26 cellular contexts compared by ENCODE assay signal in the genomic region with DNA sequence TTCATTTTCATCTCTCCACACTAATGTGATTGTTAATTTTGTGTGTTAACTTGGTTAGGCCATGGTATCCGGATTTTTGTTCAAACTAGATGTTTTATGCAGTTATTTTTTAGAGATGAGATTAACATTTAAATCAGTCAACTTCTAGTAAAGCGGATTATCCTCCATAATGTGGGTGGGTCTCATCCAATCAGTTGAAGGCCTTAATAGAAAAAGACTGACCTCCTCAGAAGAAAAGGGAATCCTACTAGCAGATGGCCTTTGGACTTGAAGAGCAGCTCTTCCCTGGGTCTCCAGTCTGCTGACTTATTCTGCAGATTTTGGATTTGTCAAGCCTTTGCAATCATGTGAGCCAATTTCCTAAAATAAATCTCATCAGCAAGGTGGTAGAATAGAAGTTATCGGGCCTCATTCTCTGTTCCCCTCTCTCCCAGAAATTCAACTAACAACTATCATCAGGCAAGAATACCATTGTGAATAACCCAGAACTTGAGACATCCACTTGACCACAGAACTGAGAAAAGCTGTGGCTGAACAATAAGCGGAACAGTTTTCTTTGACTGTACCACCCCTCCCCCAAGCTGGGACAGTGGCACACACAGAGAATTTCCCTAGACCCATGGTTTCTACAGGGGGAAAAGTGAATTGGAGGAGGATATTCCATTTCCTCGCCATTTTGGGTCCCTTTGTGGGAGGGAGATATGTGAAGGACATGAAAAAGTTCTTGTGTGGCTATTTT.
DNase-seq lines count a peak whose midpoint lies in the region; ATAC-seq, FAIRE-seq and TF ChIP-seq lines count a peak whose summit lies in the region.
"Had no signal": no experiment of that assay in that cellular context is flagged by ENCODE, and none has a peak within 500 bp of the region (broad histone marks: within the 10 kb centered on the region; RNA-seq: fewer than 3 reads in every experiment).

No MANE protein-coding gene starts in this region.

- intact Hi-C loops in CD4-positive, alpha-beta memory T cell (cut with micrococcal nuclease) = no loop called here
- intact Hi-C loops in HepG2 (cut with micrococcal nuclease; ENCODE audit: unreplicated experiment) = no loop called here
- intact Hi-C loops in head of caudate nucleus (cut with DNase I) = no loop called here

- peaks cover 0 to 3% (median 0%) of the 10 kb centered on the region in 8 donors for H3K9me3 Mint-ChIP-seq in CD4-positive, alpha-beta memory T cell
- H3K9me3 Mint-ChIP-seq in activated naive CD8-positive, alpha-beta T cell (ENCODE audit: low read depth) = no peaks in the 10 kb centered on the region
- H3K9me3 Mint-ChIP-seq: stimulated activated naive CD8-positive, alpha-beta T cell treated with anti-CD3 and anti-CD28 coated beads, Interleukin-15, amount 100 ng/mL, for 72 hours had no signal

- no peak overlapping the region for H3K9ac ChIP-seq in Loucy (ENCODE audit: low read depth, low read length, poor library complexity, severe bottlenecking)
- no peak overlapping the region for H3K9ac ChIP-seq in HepG2 (ENCODE audit: insufficient read depth, low read depth, low read length)

- CTCF ChIA-PET in CD4-positive, alpha-beta memory T cell (lab: Charles Lee; ENCODE audit: partially characterized antibody) = no interaction called here
- CTCF ChIA-PET in HepG2 (lab: Yijun Ruan, JAX; ENCODE audit: low intra/inter-chr PET ratio, low total read pairs) = no interaction called here

- no peaks in the 10 kb centered on the region for H3K27me3 Mint-ChIP-seq in CD4-positive, alpha-beta memory T cell
- no peaks in the 10 kb centered on the region for H3K27me3 Mint-ChIP-seq in activated naive CD8-positive, alpha-beta T cell
- H3K27me3 Mint-ChIP-seq: stimulated activated naive CD8-positive, alpha-beta T cell treated with anti-CD3 and anti-CD28 coated beads, Interleukin-15, amount 100 ng/mL, for 72 hours had no signal

- no peaks in the 10 kb centered on the region for H3K36me3 ChIP-seq in CD4-positive, alpha-beta memory T cell (ENCODE audit: insufficient read depth, low read length)
- H3K36me3 ChIP-seq in Loucy (ENCODE audit: insufficient read depth, low read length) (peaks cover 7% of the 10 kb centered on the region; the same call in 1 of the 2 replicates), HepG2 (replicated peaks in 1 of 2; ENCODE audit: control insufficient read depth in 1 of 2, insufficient read depth in 2 of 2, low read length in 2 of 2) (peaks cover 0 to 4% of the 10 kb centered on the region in 2 experiments; a peak in 3 of 5 replicates)
- H3K36me3 ChIP-seq: HAP-1, right lobe of liver had no signal

- H3K36me3 Mint-ChIP-seq in CD4-positive, alpha-beta memory T cell = peaks cover 14 to 22% of the 10 kb centered on the region in 2 donors
- H3K36me3 Mint-ChIP-seq in activated naive CD8-positive, alpha-beta T cell = peaks cover 21% of the 10 kb centered on the region

- H3F3A ChIP-seq in Loucy (ENCODE audit: low read depth) = no peaks in the 10 kb centered on the region

- FAIRE-seq in HepG2 (lab: Jason Lieb, UNC) = no peak

- no peaks in the 10 kb centered on the region for H3K9me2 ChIP-seq in Loucy (replicated peaks; ENCODE audit: low read depth, low read length)

- H3K9me3 ChIP-seq in CD4-positive, alpha-beta memory T cell (ENCODE audit: control insufficient read depth in 1 of 2, low read length in 2 of 2) = no peaks in the 10 kb centered on the region
- H3K9me3 ChIP-seq in Loucy (ENCODE audit: insufficient read depth, low read depth, low read length) = no peaks in the 10 kb centered on the region
- no peaks in the 10 kb centered on the region for H3K9me3 ChIP-seq in HepG2 (ENCODE audit: low read length)
- H3K9me3 ChIP-seq: HAP-1, heart left ventricle, left ventricle myocardium inferior, right lobe of liver had no signal

- H3K27ac Mint-ChIP-seq in CD4-positive, alpha-beta memory T cell = peak overlapping the region in 2 of 7 donors; percentile 12 to 16
- peak overlapping the region; percentile 3 for H3K27ac Mint-ChIP-seq in activated naive CD8-positive, alpha-beta T cell
- H3K27ac Mint-ChIP-seq: activated CD8-positive, alpha-beta T cell treated with anti-CD3 and anti-CD28 coated beads, Interleukin-2, amount 10 ng/mL, durations not matched to agents 7 days and 5 days; stimulated activated naive CD8-positive, alpha-beta T cell treated with anti-CD3 and anti-CD28 coated beads, Interleukin-15, amount 100 ng/mL, for 72 hours had no signal

- H4K20me1 ChIP-seq in Loucy (ENCODE audit: insufficient read depth, low read length, poor library complexity, severe bottlenecking) = no peaks in the 10 kb centered on the region
- no peaks in the 10 kb centered on the region for H4K20me1 ChIP-seq in HepG2 (ENCODE audit: insufficient read depth, low read length)

- peaks cover 30 to 56% (median 43%) of the 10 kb centered on the region in 4 donors for H3K4me1 Mint-ChIP-seq in CD4-positive, alpha-beta memory T cell
- H3K4me1 Mint-ChIP-seq in activated naive CD8-positive, alpha-beta T cell (ENCODE audit: low read depth) = peaks cover 59% of the 10 kb centered on the region

- H3K4me1 ChIP-seq in CD4-positive, alpha-beta memory T cell (ENCODE audit: insufficient read depth, low read length) = peaks cover 26% of the 10 kb centered on the region
- H3K4me1 ChIP-seq in Loucy (ENCODE audit: insufficient read depth, low read length, poor library complexity, severe bottlenecking) (peaks cover 12% of the 10 kb centered on the region), HepG2 (ENCODE audit: insufficient read depth, low read length) (no peaks in the 10 kb centered on the region)
- H3K4me1 ChIP-seq: right lobe of liver had no signal

- no peak for TF ChIP-seq POLR2A in HepG2 (IDR thresholded peaks at IDR 0.05; ENCODE audit: insufficient read depth in 1 of 2, low read depth in 2 of 2, low read length in 2 of 2)

- DNase-seq in CD4-positive, alpha-beta memory T cell = no peak
- DNase-seq in HepG2 (ENCODE audit: low spot score) (no peak), NCI-H1694 (lab: John Stamatoyannopoulos, UW) (no peak), head of caudate nucleus (no peak), NCI-H226 (no peak), foreskin fibroblast (no peak)
- DNase-seq: activated CD8-positive, alpha-beta T cell treated with anti-CD3 and anti-CD28 coated beads, Interleukin-2, amount 10 ng/mL, durations not matched to agents 7 days and 5 days; activated naive CD4-positive, alpha-beta T cell; activated T-cell treated with anti-CD3 and anti-CD28 coated beads, Interleukin-2, amount 50 U/mL, for 1 hour; central memory CD4-positive, alpha-beta T cell; dorsolateral prefrontal cortex; heart left ventricle; left ventricle myocardium inferior; midbrain; NCI-H1105 treated with DMSO at 0.1 percent for 48 hours; NCI-H2081; NCI-H446 treated with DMSO at 0.1 percent for 48 hours; right lobe of liver; RPMI8226; stimulated activated naive CD8-positive, alpha-beta T cell treated with anti-CD3 and anti-CD28 coated beads, Interleukin-15, amount 100 ng/mL, for 72 hours; T1000; trophoblast cell had no signal

- TF ChIP-seq RAD21 in HepG2 (CRISPR knock-in tag; IDR thresholded peaks at IDR 0.05) = no peak

- H3K4me3 ChIP-seq in CD4-positive, alpha-beta memory T cell (ENCODE audit: low read length in 2 of 2) = no peak overlapping the region
- no peak overlapping the region for H3K4me3 ChIP-seq in Loucy (ENCODE audit: low read length, poor library complexity, severe bottlenecking)
- no peak overlapping the region for H3K4me3 ChIP-seq in HepG2 (replicated peaks in 1 of 3; ENCODE audit: insufficient read depth in 1 of 3, low read depth in 2 of 3, low read length in 3 of 3)
- H3K4me3 ChIP-seq in foreskin fibroblast (ENCODE audit: low read depth in 1 of 2, low read length in 2 of 2) = no peak overlapping the region
- H3K4me3 ChIP-seq: dorsolateral prefrontal cortex, HAP-1, heart left ventricle, left ventricle myocardium inferior, right lobe of liver had no signal

- no peak overlapping the region for H3K27ac ChIP-seq in CD4-positive, alpha-beta memory T cell (ENCODE audit: low read depth, low read length)
- H3K27ac ChIP-seq in HepG2 (ENCODE audit: extremely low read length, insufficient read depth, low read length) = no peak overlapping the region
- H3K27ac ChIP-seq: C4-2B, dorsolateral prefrontal cortex, heart left ventricle, left ventricle myocardium inferior, right lobe of liver had no signal

- TF ChIP-seq EP300 in HepG2 (IDR thresholded peaks at IDR 0.05; ENCODE audit: low read depth in 2 of 2, low read length in 2 of 2) (no peak), HepG2 (CRISPR knock-in tag; IDR thresholded peaks at IDR 0.05; ENCODE audit: borderline replicate concordance) (no peak)

- no peak for ATAC-seq in HepG2
- ATAC-seq: activated CD8-positive, alpha-beta T cell treated with anti-CD3 and anti-CD28 coated beads, Interleukin-2, amount 10 ng/mL, durations not matched to agents 7 days and 5 days; heart left ventricle; stimulated activated naive CD8-positive, alpha-beta T cell treated with anti-CD3 and anti-CD28 coated beads, Interleukin-15, amount 100 ng/mL, for 72 hours had no signal

- in situ Hi-C loops in HepG2 (cut with HindIII; ENCODE audit: extremely low pct_ligation_motif_present, low pct_unique_long_range_greater_than_20kb) = no loop called here

- WGBS in HepG2 (ENCODE audit: low lambda C conversion rate) = 97% methylated on average over 5 of the region's 5 CpGs

- no TSS peak for BruUV-seq in HepG2 (replicated peaks; lab: Mats Ljungman, UMichigan)

- peak overlapping the region in 5 of 8 donors; percentile 20 to 66 (median 23) for H3K4me3 Mint-ChIP-seq in CD4-positive, alpha-beta memory T cell
- H3K4me3 Mint-ChIP-seq in activated naive CD8-positive, alpha-beta T cell = no peak overlapping the region
- H3K4me3 Mint-ChIP-seq: activated CD8-positive, alpha-beta T cell treated with anti-CD3 and anti-CD28 coated beads, Interleukin-2, amount 10 ng/mL, durations not matched to agents 7 days and 5 days; stimulated activated naive CD8-positive, alpha-beta T cell treated with anti-CD3 and anti-CD28 coated beads, Interleukin-15, amount 100 ng/mL, for 72 hours had no signal

- H2AFZ ChIP-seq in Loucy (ENCODE audit: low read length) (no peak overlapping the region), HepG2 (ENCODE audit: low read length) (no peak overlapping the region)

- H3K79me2 ChIP-seq in Loucy (ENCODE audit: insufficient read depth, low read length) = no peaks in the 10 kb centered on the region
- no peaks in the 10 kb centered on the region for H3K79me2 ChIP-seq in HepG2 (ENCODE audit: insufficient read depth, low read length)

- H3K27me3 ChIP-seq in CD4-positive, alpha-beta memory T cell (ENCODE audit: insufficient read depth, low read length) = no peaks in the 10 kb centered on the region
- H3K27me3 ChIP-seq in Loucy (ENCODE audit: insufficient read depth, low read length, poor library complexity, severe bottlenecking) (no peaks in the 10 kb centered on the region), HepG2 (ENCODE audit: control insufficient read depth in 1 of 2, insufficient read depth in 2 of 2, low read length in 2 of 2) (no peaks in the 10 kb centered on the region)
- H3K27me3 ChIP-seq: dorsolateral prefrontal cortex, heart left ventricle, right lobe of liver had no signal

- H3K4me2 ChIP-seq in Loucy (ENCODE audit: low read depth, low read length, poor library complexity, severe bottlenecking) (peak overlapping the region; percentile 9), HepG2 (ENCODE audit: low read depth, low read length) (no peak overlapping the region)

- TF ChIP-seq CTCF in Loucy (conservative IDR thresholded peaks at IDR 0.05; ENCODE audit: low read length) (no peak), HepG2 (CRISPR knock-in tag; IDR thresholded peaks at IDR 0.05) (no peak), foreskin fibroblast (IDR thresholded peaks at IDR 0.05; ENCODE audit: low read depth, low read length) (no peak)

- POLR2A ChIA-PET in CD4-positive, alpha-beta memory T cell (lab: Charles Lee; ENCODE audit: partially characterized antibody) = no interaction called here
- POLR2A ChIA-PET in HepG2 (lab: Yijun Ruan, JAX) = no interaction called here
